14 cellular contexts compared by ENCODE assay signal in genomic region chr2:112803691-112804521, GRCh38. TPM values are rescaled to one million over a fixed set of nuclear protein-coding genes. Genes with fewer than 3 reads are reported as not detected.
DNase-seq lines count a peak whose midpoint lies in the region; ATAC-seq and TF ChIP-seq lines count a peak whose summit lies in the region.
"Had no signal": no experiment of that assay in that cellular context is flagged by ENCODE, and none has a peak within 500 bp of the region (broad histone marks: within the 10 kb centered on the region; RNA-seq: fewer than 3 reads in every experiment).

No MANE protein-coding gene starts in this region.

- H3K4me3 ChIP-seq in AG10803 (ENCODE audit: low read length) = no peak overlapping the region
- H3K4me3 ChIP-seq: uterus had no signal

- peak; percentile 67 for ATAC-seq in GM21723 (IDR thresholded peaks at IDR 0.05; ENCODE audit: unreplicated experiment)
- no peak for ATAC-seq in naive thymus-derived CD8-positive, alpha-beta T cell

- CTCF ChIA-PET in RWPE1 (lab: Yijun Ruan, JAX) = interaction anchor here (0.6 kb wide), 1 partner anchor 39 kb away, joined by 3 read pairs; no protein-coding TSS in a partner anchor

- no peak overlapping the region for H3K27ac Mint-ChIP-seq in naive thymus-derived CD8-positive, alpha-beta T cell

- peaks cover 0 to 2% (median 0%) of the 10 kb centered on the region in 4 donors for H3K4me1 Mint-ChIP-seq in naive thymus-derived CD8-positive, alpha-beta T cell

- POLR2A ChIA-PET in RWPE1 (lab: Yijun Ruan, JAX; ENCODE audit: low non-redundant PET) = no interaction called here
- POLR2A ChIA-PET in naive thymus-derived CD8-positive, alpha-beta T cell (lab: Charles Lee) = no interaction called here

- no peaks in the 10 kb centered on the region for H3K27me3 Mint-ChIP-seq in naive thymus-derived CD8-positive, alpha-beta T cell

- TF ChIP-seq CTCF in AG10803 (conservative IDR thresholded peaks at IDR 0.05; ENCODE audit: low read length) = no peak
- TF ChIP-seq CTCF in RWPE1 (conservative IDR thresholded peaks at IDR 0.05; ENCODE audit: low read depth) = no peak

- H3K4me3 Mint-ChIP-seq in naive thymus-derived CD8-positive, alpha-beta T cell = no peak overlapping the region

- no peak overlapping the region for H3K27ac ChIP-seq in RWPE1
- H3K27ac ChIP-seq: KMS-11, uterus had no signal

- DNase-seq in AG10803 (ENCODE audit: low read depth) (peak; percentile 66), RWPE1 (ENCODE audit: low spot score) (peak; percentile 83), fibroblast of gingiva (ENCODE audit: low read depth) (peak; percentile 25), dermis blood vessel endothelial cell (no peak), NCI-H2081 (lab: John Stamatoyannopoulos, UW) (no peak)
- no peak for DNase-seq in NK-92 treated with Interleukin-12 subunit alpha and Interleukin-12 subunit beta, amount 100 ng/mL, for 24 hours (lab: John Stamatoyannopoulos, UW)
- DNase-seq in naive thymus-derived CD8-positive, alpha-beta T cell = no peak
- DNase-seq: Caco-2; stimulated activated CD4-positive, alpha-beta T cell treated with anti-CD3 and anti-CD28 coated beads, Interleukin-2, amount 100 ng/mL, for 24 hours; uterus had no signal

- peaks cover 0 to 12% (median 4%) of the 10 kb centered on the region in 3 donors for H3K36me3 Mint-ChIP-seq in naive thymus-derived CD8-positive, alpha-beta T cell

- H3K9me3 Mint-ChIP-seq in naive thymus-derived CD8-positive, alpha-beta T cell = peaks cover 3 to 15% (median 8%) of the 10 kb centered on the region in 9 donors

RNA-seq across cellular contexts. Expression of gene IL1A, which starts 19.6 kb away (rescaled TPM):
- total RNA-seq in dermis blood vessel endothelial cell = under 0.01 and 0.19 TPM in 2 replicates
- total RNA-seq in naive thymus-derived CD8-positive, alpha-beta T cell = not detected
- polyA plus RNA-seq in naive thymus-derived CD8-positive, alpha-beta T cell = not detected
- total RNA-seq: Caco-2 had no signal

RNA-seq across cellular contexts. Expression of gene IL1B, which starts 32.7 kb away (rescaled TPM):
- total RNA-seq in dermis blood vessel endothelial cell = 0.14 and 0.17 TPM in 2 replicates
- not detected for total RNA-seq in naive thymus-derived CD8-positive, alpha-beta T cell
- polyA plus RNA-seq in naive thymus-derived CD8-positive, alpha-beta T cell = not detected
- total RNA-seq: activated CD8-positive, alpha-beta memory T cell treated with anti-CD3 and anti-CD28 coated beads for 36 hours; epithelial cell of proximal tubule had no signal

RNA-seq across cellular contexts. Expression of gene CKAP2L, which starts 39.5 kb away (rescaled TPM):
- 2.4 and 12.8 TPM in 2 replicates for total RNA-seq in dermis blood vessel endothelial cell
- total RNA-seq in naive thymus-derived CD8-positive, alpha-beta T cell = not detected
- not detected for polyA plus RNA-seq in naive thymus-derived CD8-positive, alpha-beta T cell

Comparison
In these comparisons a context has a peak if more than half of its experiments do, and no peak if none do; other contexts are left out.
1. DNase-seq: peak in AG10803 (single experiment), RWPE1 (single experiment) and fibroblast of gingiva (single experiment); none in dermis blood vessel endothelial cell (single experiment), NK-92 treated with Interleukin-12 subunit alpha and Interleukin-12 subunit beta, amount 100 ng/mL, for 24 hours (single experiment), NCI-H2081 (0 of 2) and naive thymus-derived CD8-positive, alpha-beta T cell (0 of 10).